15 cellular contexts compared by ENCODE assay signal in genomic region chr6:42694586-42694985, GRCh38. TPM values are rescaled to one million over a fixed set of nuclear protein-coding genes. Genes with fewer than 3 reads are reported as not detected.
DNase-seq lines count a peak whose midpoint lies in the region; ATAC-seq, FAIRE-seq and TF ChIP-seq lines count a peak whose summit lies in the region.
"Had no signal": no experiment of that assay in that cellular context is flagged by ENCODE, and none has a peak within 500 bp of the region (broad histone marks: within the 10 kb centered on the region; RNA-seq: fewer than 3 reads in every experiment).

No MANE protein-coding gene starts in this region.

- H3K4me1 Mint-ChIP-seq in CD4-positive, alpha-beta memory T cell = peaks cover 15 to 25% (median 20%) of the 10 kb centered on the region in 4 donors

- CTCF ChIA-PET in CD4-positive, alpha-beta memory T cell (lab: Charles Lee; ENCODE audit: partially characterized antibody) = interaction anchor here (0.6 to 4.4 kb wide), 6 partner anchors 26 to 185 kb away, joined by 3 to 23 read pairs (median 4); partner anchors contain the start of gene RPL7L1

- peaks cover 15% of the 10 kb centered on the region for H3K36me3 ChIP-seq in CD4-positive, alpha-beta memory T cell (ENCODE audit: insufficient read depth, low read length)

- no peak for DNase-seq in CD4-positive, alpha-beta memory T cell
- peak; percentile 42 for DNase-seq in M059J (ENCODE audit: low read depth)
- peak; percentile 71 for DNase-seq in epithelial cell of esophagus (ENCODE audit: low read depth)
- no peak for DNase-seq in omental fat pad (ENCODE audit: low spot score)
- no peak for DNase-seq in GM12891 (ENCODE audit: insufficient read length, low spot score)
- DNase-seq in globus pallidus (ENCODE audit: low spot score) = no peak
- no peak for DNase-seq in NCI-H2171 (lab: John Stamatoyannopoulos, UW)
- no peak for DNase-seq in NCI-H2107 (lab: John Stamatoyannopoulos, UW)
- DNase-seq: activated effector memory CD4-positive, alpha-beta T cell treated with Interleukin-2 at 50 U/mL for 16 hours; DMS53; MV-4-11 had no signal

- no peaks in the 10 kb centered on the region for H3K9me3 Mint-ChIP-seq in CD4-positive, alpha-beta memory T cell

- ATAC-seq in omental fat pad (ENCODE audit: low FRiP score) = peak; percentile 43
- ATAC-seq: left lobe of liver had no signal

- H3K36me3 Mint-ChIP-seq in CD4-positive, alpha-beta memory T cell = peaks cover 29 to 51% of the 10 kb centered on the region in 2 donors

- TF ChIP-seq POLR2A in GM12891 (IDR thresholded peaks at IDR 0.05; ENCODE audit: low read depth, low read length) = no peak

- peak overlapping the region in 4 of 7 donors; percentile 44 to 87 (median 82) for H3K27ac Mint-ChIP-seq in CD4-positive, alpha-beta memory T cell

- H3K27me3 Mint-ChIP-seq in CD4-positive, alpha-beta memory T cell = no peaks in the 10 kb centered on the region

- H3K4me1 ChIP-seq in CD4-positive, alpha-beta memory T cell (ENCODE audit: insufficient read depth, low read length) = peaks cover 12% of the 10 kb centered on the region

- POLR2A ChIA-PET in CD4-positive, alpha-beta memory T cell (lab: Charles Lee; ENCODE audit: partially characterized antibody) = interaction anchor here (1.2 to 2.6 kb wide), 2 partner anchors 32 to 93 kb away, joined by 4 to 8 read pairs; no protein-coding TSS in a partner anchor

- TF ChIP-seq CTCF in epithelial cell of esophagus (IDR thresholded peaks at IDR 0.05; ENCODE audit: insufficient read depth, low read depth, low read length, missing control alignments) (no peak), omental fat pad (IDR thresholded peaks at IDR 0.05) (no peak)

- no peak overlapping the region for H3K4me3 ChIP-seq in CD4-positive, alpha-beta memory T cell (ENCODE audit: low read length in 2 of 2)
- no peak overlapping the region for H3K4me3 ChIP-seq in epithelial cell of esophagus (ENCODE audit: low read length)
- H3K4me3 ChIP-seq: smooth muscle cell had no signal

- H3K27ac ChIP-seq in CD4-positive, alpha-beta memory T cell (ENCODE audit: low read depth, low read length) = no peak overlapping the region

- no peaks in the 10 kb centered on the region for H3K27me3 ChIP-seq in CD4-positive, alpha-beta memory T cell (ENCODE audit: insufficient read depth, low read length)

- intact Hi-C loops in CD4-positive, alpha-beta memory T cell (cut with micrococcal nuclease) = loop anchor here (5.0 kb wide), 1 partner anchor 33 kb away; no protein-coding TSS in a partner anchor

- no peak for FAIRE-seq in GM12891 (lab: Jason Lieb, UNC)
- FAIRE-seq: endometrium, TTC549 had no signal

- H3K4me3 Mint-ChIP-seq in CD4-positive, alpha-beta memory T cell = no peak overlapping the region

- H3K9me3 ChIP-seq in CD4-positive, alpha-beta memory T cell (ENCODE audit: control insufficient read depth in 1 of 2, low read length in 2 of 2) = no peaks in the 10 kb centered on the region

TF ChIP-seq in GM12891, 5 proteins besides CTCF, POLR2A, EP300 and RAD21:
- TF ChIP-seq POLR2AphosphoS5 (IDR thresholded peaks at IDR 0.05; ENCODE audit: low read depth, low read length) (no peak), SPI1 (IDR thresholded peaks at IDR 0.05; ENCODE audit: low read depth, low read length) (no peak), TAF1 (IDR thresholded peaks at IDR 0.05; ENCODE audit: low read depth, low read length) (no peak)

RNA-seq across cellular contexts. Expression of gene PRPH2, which starts 27.8 kb away (rescaled TPM):
- not detected for total RNA-seq in CD4-positive, alpha-beta memory T cell
- under 1 TPM in 1 of 2 donors, not detected in 1; 0.11 TPM for polyA plus RNA-seq in CD4-positive, alpha-beta memory T cell
- not detected in 2 replicates for total RNA-seq in M059J (2014; rRNA removed; shearing (Covaris generic))
- 1 to 10 TPM in 1 of 4 donors, under 1 TPM in 3; 0.38 to 1.4 (median 0.54) TPM for total RNA-seq in omental fat pad
- 0.04 TPM for polyA plus RNA-seq in GM12891 (2012; ENCODE audit: low read depth, missing spikeins)
- total RNA-seq: left lobe of liver, smooth muscle cell had no signal
- polyA plus RNA-seq: smooth muscle cell had no signal

RNA-seq across cellular contexts. Expression of gene TBCC, which starts 51.3 kb away (rescaled TPM):
- 10 to 100 TPM; 57.4 to 64.4 TPM for total RNA-seq in CD4-positive, alpha-beta memory T cell
- polyA plus RNA-seq in CD4-positive, alpha-beta memory T cell = 100 to 1,000 TPM in 1 of 2 donors, 10 to 100 TPM in 1; 75.6 to 138 TPM
- total RNA-seq in M059J (2014; rRNA removed; shearing (Covaris generic)) = 46.2 and 62.8 TPM in 2 replicates
- total RNA-seq in omental fat pad = 10 to 100 TPM; 16.4 to 30.7 (median 22.0) TPM
- 13.4 TPM for polyA plus RNA-seq in GM12891 (2012; ENCODE audit: low read depth, missing spikeins)

Comparison
In these comparisons a context has a peak if more than half of its experiments do, and no peak if none do; other contexts are left out.
1. DNase-seq: peak in M059J (single experiment) and epithelial cell of esophagus (single experiment); none in CD4-positive, alpha-beta memory T cell (0 of 5), omental fat pad (single experiment), GM12891 (single experiment), globus pallidus (single experiment), NCI-H2171 (single experiment) and NCI-H2107 (single experiment).